ENCODE assay signal across 1 cellular context in the genomic region with DNA sequence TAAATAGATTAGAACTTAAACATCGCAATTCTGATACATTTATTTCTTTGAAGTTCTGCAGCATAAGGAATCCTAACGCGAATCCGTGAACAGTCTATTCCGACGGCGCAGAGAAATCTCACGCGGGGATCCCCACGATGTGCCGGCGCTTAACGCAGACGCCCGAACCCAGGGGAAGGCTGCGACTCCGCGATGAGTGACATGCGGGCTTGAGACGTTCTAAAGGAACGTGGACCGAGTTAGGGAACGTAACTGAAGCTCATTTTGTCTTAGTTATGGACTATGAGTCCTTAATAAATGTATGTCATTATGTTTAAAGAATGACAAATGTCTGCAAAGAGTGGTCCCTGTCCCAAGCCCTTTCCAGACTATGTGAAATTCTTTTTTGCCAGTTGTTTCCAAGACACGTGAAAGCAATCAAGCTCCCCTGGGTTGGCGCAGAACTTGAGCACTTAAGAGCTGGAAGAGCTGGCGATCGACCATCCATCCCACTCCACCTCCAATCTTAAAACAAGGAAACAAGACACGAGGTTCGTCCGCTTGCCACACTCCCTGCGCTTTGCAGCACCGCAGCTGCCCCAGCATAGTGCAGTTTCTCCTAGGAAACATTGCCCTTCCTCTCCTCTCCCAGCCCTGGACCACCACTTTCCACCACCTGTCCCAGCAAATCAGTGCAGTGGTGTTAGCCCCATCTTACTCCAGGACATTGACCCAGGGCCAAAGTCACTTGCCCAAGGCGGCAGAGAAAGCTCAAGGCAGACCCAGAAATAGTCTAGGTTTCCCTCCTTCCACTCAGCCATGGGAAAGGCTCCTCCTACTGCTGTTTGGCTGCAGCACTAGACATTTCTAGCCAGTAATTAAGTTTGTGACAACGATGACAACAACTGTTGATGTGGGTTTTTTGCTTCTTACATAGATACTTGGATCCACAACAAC.
A peak's percentile ranks its signal among the peaks of the same experiment; 100 is the strongest.
TF ChIP-seq lines count a peak whose summit lies in the region.

No MANE protein-coding gene starts in this region.

TF ChIP-seq in HepG2, 621 proteins besides CTCF, POLR2A, EP300 and RAD21 (continued from another document):
- 0 out of 2 replicates have a peak, but pooled peaks have one; percentile 38 for TF ChIP-seq MYPOP (CRISPR knock-in tag; IDR thresholded peaks at IDR 0.05)
- no peak for TF ChIP-seq MLXIP (CRISPR knock-in tag; IDR thresholded peaks at IDR 0.05; ENCODE audit: borderline replicate concordance)
- TF ChIP-seq HNRNPLL (IDR thresholded peaks at IDR 0.05; ENCODE audit: low read depth, low read length, poor library complexity, severe bottlenecking), result no peak
- TF ChIP-seq FOXA3 (CRISPR knock-in tag; IDR thresholded peaks at IDR 0.05), result no peak
- TF ChIP-seq ZNF891 (CRISPR knock-in tag; IDR thresholded peaks at IDR 0.05), result no peak
- no peak for TF ChIP-seq ZNF30 (CRISPR knock-in tag; IDR thresholded peaks at IDR 0.05)
- TF ChIP-seq, protein P1, sequence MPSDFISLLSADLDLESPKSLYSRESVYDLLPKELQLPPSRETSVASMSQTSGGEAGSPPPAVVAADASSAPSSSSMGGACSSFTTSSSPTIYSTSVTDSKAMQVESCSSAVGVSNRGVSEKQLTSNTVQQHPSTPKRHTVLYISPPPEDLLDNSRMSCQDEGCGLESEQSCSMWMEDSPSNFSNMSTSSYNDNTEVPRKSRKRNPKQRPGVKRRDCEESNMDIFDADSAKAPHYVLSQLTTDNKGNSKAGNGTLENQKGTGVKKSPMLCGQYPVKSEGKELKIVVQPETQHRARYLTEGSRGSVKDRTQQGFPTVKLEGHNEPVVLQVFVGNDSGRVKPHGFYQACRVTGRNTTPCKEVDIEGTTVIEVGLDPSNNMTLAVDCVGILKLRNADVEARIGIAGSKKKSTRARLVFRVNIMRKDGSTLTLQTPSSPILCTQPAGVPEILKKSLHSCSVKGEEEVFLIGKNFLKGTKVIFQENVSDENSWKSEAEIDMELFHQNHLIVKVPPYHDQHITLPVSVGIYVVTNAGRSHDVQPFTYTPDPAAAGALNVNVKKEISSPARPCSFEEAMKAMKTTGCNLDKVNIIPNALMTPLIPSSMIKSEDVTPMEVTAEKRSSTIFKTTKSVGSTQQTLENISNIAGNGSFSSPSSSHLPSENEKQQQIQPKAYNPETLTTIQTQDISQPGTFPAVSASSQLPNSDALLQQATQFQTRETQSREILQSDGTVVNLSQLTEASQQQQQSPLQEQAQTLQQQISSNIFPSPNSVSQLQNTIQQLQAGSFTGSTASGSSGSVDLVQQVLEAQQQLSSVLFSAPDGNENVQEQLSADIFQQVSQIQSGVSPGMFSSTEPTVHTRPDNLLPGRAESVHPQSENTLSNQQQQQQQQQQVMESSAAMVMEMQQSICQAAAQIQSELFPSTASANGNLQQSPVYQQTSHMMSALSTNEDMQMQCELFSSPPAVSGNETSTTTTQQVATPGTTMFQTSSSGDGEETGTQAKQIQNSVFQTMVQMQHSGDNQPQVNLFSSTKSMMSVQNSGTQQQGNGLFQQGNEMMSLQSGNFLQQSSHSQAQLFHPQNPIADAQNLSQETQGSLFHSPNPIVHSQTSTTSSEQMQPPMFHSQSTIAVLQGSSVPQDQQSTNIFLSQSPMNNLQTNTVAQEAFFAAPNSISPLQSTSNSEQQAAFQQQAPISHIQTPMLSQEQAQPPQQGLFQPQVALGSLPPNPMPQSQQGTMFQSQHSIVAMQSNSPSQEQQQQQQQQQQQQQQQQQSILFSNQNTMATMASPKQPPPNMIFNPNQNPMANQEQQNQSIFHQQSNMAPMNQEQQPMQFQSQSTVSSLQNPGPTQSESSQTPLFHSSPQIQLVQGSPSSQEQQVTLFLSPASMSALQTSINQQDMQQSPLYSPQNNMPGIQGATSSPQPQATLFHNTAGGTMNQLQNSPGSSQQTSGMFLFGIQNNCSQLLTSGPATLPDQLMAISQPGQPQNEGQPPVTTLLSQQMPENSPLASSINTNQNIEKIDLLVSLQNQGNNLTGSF (CRISPR knock-in tag; IDR thresholded peaks at IDR 0.05), result no peak
- no peak for TF ChIP-seq CENPT (CRISPR knock-in tag; IDR thresholded peaks at IDR 0.05; ENCODE audit: low read depth)
- no peak for TF ChIP-seq ZMYM4 (CRISPR knock-in tag; IDR thresholded peaks at IDR 0.05)
- TF ChIP-seq ZBTB7B (CRISPR knock-in tag; IDR thresholded peaks at IDR 0.05), result no peak
- no peak for TF ChIP-seq ZNF207 (IDR thresholded peaks at IDR 0.05; ENCODE audit: borderline replicate concordance)
- TF ChIP-seq THAP11 (CRISPR knock-in tag; IDR thresholded peaks at IDR 0.05), result no peak
- TF ChIP-seq KDM2A (CRISPR knock-in tag; IDR thresholded peaks at IDR 0.05; ENCODE audit: borderline replicate concordance, low read depth), result no peak
- TF ChIP-seq, protein P2, sequence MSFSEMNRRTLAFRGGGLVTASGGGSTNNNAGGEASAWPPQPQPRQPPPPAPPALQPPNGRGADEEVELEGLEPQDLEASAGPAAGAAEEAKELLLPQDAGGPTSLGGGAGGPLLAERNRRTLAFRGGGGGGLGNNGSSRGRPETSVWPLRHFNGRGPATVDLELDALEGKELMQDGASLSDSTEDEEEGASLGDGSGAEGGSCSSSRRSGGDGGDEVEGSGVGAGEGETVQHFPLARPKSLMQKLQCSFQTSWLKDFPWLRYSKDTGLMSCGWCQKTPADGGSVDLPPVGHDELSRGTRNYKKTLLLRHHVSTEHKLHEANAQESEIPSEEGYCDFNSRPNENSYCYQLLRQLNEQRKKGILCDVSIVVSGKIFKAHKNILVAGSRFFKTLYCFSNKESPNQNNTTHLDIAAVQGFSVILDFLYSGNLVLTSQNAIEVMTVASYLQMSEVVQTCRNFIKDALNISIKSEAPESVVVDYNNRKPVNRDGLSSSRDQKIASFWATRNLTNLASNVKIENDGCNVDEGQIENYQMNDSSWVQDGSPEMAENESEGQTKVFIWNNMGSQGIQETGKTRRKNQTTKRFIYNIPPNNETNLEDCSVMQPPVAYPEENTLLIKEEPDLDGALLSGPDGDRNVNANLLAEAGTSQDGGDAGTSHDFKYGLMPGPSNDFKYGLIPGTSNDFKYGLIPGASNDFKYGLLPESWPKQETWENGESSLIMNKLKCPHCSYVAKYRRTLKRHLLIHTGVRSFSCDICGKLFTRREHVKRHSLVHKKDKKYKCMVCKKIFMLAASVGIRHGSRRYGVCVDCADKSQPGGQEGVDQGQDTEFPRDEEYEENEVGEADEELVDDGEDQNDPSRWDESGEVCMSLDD (CRISPR knock-in tag; IDR thresholded peaks at IDR 0.05; ENCODE audit: borderline replicate concordance), result no peak
- no peak for TF ChIP-seq KDM1A (CRISPR knock-in tag; IDR thresholded peaks at IDR 0.05)
- TF ChIP-seq ZFP91 (CRISPR knock-in tag; IDR thresholded peaks at IDR 0.05; ENCODE audit: borderline replicate concordance), result no peak
- no peak for TF ChIP-seq GATA4 (IDR thresholded peaks at IDR 0.05; ENCODE audit: borderline replicate concordance, low read depth)
- TF ChIP-seq ZNF160 (CRISPR knock-in tag; IDR thresholded peaks at IDR 0.05), result no peak
- TF ChIP-seq HDAC1 (CRISPR knock-in tag; IDR thresholded peaks at IDR 0.05), result peak; percentile 19; the same call in 1 of the 2 replicates
TF ChIP-seq in HepG2: peak in this region for 19.
